1 cellular context compared by ENCODE assay signal in the genomic region with DNA sequence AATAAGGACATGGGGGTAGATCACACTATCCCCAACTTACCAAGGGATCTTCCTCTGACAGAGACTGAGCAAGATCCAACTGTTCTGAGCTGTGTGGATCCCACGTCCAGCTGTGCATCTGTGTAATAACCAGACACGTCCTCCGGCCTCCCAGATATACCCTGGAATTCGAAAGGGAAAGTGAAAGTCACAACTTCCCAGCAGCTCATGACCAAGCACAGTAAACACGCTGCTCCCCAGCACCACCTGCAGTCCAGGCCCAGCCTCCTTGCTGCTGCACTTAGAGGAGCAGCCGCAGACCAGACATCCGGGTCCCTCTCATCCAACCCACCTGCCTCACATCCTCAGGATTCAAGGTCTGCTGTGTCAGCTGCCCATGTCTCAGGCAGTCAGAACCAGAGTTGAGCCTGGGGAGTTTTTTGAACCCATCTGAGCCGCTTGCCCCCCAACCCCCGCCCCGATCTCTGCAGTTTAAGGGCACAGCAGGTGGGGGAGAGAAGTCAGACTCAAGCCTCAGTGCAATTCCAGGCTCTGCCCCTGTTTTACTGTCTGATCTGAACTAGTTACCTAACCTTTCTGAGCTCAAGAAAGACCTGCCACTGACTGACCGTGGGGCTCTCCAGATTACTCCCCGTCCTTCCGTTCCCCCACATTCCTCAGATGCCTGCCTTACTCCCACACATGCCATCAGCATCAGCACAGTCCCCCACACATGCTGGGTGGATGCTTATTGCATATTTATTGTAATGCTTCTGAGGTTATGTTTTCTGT.
TF ChIP-seq lines count a peak whose summit lies in the region.

A gene with protein sequence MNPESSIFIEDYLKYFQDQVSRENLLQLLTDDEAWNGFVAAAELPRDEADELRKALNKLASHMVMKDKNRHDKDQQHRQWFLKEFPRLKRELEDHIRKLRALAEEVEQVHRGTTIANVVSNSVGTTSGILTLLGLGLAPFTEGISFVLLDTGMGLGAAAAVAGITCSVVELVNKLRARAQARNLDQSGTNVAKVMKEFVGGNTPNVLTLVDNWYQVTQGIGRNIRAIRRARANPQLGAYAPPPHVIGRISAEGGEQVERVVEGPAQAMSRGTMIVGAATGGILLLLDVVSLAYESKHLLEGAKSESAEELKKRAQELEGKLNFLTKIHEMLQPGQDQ (minus strand): TSS at position 127 of the 771 bp plus-strand sequence. CDS start 6,365 bp downstream, outside the sequence.

TF ChIP-seq in HepG2, 621 proteins besides CTCF, POLR2A, EP300 and RAD21 (continued from another document and continues in another):
- TF ChIP-seq, protein P1, sequence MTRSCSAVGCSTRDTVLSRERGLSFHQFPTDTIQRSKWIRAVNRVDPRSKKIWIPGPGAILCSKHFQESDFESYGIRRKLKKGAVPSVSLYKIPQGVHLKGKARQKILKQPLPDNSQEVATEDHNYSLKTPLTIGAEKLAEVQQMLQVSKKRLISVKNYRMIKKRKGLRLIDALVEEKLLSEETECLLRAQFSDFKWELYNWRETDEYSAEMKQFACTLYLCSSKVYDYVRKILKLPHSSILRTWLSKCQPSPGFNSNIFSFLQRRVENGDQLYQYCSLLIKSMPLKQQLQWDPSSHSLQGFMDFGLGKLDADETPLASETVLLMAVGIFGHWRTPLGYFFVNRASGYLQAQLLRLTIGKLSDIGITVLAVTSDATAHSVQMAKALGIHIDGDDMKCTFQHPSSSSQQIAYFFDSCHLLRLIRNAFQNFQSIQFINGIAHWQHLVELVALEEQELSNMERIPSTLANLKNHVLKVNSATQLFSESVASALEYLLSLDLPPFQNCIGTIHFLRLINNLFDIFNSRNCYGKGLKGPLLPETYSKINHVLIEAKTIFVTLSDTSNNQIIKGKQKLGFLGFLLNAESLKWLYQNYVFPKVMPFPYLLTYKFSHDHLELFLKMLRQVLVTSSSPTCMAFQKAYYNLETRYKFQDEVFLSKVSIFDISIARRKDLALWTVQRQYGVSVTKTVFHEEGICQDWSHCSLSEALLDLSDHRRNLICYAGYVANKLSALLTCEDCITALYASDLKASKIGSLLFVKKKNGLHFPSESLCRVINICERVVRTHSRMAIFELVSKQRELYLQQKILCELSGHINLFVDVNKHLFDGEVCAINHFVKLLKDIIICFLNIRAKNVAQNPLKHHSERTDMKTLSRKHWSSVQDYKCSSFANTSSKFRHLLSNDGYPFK (CRISPR knock-in tag; IDR thresholded peaks at IDR 0.05; ENCODE audit: borderline replicate concordance), result peak; percentile 71; the same call in 1 of the 2 replicates
- TF ChIP-seq, protein P2, sequence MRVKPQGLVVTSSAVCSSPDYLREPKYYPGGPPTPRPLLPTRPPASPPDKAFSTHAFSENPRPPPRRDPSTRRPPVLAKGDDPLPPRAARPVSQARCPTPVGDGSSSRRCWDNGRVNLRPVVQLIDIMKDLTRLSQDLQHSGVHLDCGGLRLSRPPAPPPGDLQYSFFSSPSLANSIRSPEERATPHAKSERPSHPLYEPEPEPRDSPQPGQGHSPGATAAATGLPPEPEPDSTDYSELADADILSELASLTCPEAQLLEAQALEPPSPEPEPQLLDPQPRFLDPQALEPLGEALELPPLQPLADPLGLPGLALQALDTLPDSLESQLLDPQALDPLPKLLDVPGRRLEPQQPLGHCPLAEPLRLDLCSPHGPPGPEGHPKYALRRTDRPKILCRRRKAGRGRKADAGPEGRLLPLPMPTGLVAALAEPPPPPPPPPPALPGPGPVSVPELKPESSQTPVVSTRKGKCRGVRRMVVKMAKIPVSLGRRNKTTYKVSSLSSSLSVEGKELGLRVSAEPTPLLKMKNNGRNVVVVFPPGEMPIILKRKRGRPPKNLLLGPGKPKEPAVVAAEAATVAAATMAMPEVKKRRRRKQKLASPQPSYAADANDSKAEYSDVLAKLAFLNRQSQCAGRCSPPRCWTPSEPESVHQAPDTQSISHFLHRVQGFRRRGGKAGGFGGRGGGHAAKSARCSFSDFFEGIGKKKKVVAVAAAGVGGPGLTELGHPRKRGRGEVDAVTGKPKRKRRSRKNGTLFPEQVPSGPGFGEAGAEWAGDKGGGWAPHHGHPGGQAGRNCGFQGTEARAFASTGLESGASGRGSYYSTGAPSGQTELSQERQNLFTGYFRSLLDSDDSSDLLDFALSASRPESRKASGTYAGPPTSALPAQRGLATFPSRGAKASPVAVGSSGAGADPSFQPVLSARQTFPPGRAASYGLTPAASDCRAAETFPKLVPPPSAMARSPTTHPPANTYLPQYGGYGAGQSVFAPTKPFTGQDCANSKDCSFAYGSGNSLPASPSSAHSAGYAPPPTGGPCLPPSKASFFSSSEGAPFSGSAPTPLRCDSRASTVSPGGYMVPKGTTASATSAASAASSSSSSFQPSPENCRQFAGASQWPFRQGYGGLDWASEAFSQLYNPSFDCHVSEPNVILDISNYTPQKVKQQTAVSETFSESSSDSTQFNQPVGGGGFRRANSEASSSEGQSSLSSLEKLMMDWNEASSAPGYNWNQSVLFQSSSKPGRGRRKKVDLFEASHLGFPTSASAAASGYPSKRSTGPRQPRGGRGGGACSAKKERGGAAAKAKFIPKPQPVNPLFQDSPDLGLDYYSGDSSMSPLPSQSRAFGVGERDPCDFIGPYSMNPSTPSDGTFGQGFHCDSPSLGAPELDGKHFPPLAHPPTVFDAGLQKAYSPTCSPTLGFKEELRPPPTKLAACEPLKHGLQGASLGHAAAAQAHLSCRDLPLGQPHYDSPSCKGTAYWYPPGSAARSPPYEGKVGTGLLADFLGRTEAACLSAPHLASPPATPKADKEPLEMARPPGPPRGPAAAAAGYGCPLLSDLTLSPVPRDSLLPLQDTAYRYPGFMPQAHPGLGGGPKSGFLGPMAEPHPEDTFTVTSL (CRISPR knock-in tag; IDR thresholded peaks at IDR 0.05; ENCODE audit: borderline replicate concordance), result peak; percentile 55; the same call in 1 of the 2 replicates
- TF ChIP-seq, protein P3, sequence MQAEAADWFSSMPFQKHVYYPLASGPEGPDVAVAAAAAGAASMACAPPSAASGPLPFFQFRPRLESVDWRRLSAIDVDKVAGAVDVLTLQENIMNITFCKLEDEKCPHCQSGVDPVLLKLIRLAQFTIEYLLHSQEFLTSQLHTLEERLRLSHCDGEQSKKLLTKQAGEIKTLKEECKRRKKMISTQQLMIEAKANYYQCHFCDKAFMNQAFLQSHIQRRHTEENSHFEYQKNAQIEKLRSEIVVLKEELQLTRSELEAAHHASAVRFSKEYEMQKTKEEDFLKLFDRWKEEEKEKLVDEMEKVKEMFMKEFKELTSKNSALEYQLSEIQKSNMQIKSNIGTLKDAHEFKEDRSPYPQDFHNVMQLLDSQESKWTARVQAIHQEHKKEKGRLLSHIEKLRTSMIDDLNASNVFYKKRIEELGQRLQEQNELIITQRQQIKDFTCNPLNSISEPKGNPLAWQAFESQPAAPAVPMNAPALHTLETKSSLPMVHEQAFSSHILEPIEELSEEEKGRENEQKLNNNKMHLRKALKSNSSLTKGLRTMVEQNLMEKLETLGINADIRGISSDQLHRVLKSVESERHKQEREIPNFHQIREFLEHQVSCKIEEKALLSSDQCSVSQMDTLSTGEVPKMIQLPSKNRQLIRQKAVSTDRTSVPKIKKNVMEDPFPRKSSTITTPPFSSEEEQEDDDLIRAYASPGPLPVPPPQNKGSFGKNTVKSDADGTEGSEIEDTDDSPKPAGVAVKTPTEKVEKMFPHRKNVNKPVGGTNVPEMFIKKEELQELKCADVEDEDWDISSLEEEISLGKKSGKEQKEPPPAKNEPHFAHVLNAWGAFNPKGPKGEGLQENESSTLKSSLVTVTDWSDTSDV (CRISPR knock-in tag; IDR thresholded peaks at IDR 0.05), result no peak
- TF ChIP-seq KAT8 (CRISPR knock-in tag; IDR thresholded peaks at IDR 0.05) (peak; percentile 89), ZSCAN25 (CRISPR knock-in tag; IDR thresholded peaks at IDR 0.05) (no peak; the same call in 1 of the 2 replicates), NFRKB (IDR thresholded peaks at IDR 0.05) (no peak), MYNN (CRISPR knock-in tag; IDR thresholded peaks at IDR 0.05; ENCODE audit: low read depth) (no peak), ZNF17 (CRISPR knock-in tag; IDR thresholded peaks at IDR 0.05) (no peak), PAX8 (CRISPR knock-in tag; IDR thresholded peaks at IDR 0.05; ENCODE audit: borderline replicate concordance) (no peak), ZNF589 (CRISPR knock-in tag; conservative IDR thresholded peaks at IDR 0.05) (no peak), KDM5A (IDR thresholded peaks at IDR 0.05; ENCODE audit: borderline replicate concordance, low read length) (no peak; the same call in 1 of the 2 replicates), HDAC6 (IDR thresholded peaks at IDR 0.05; ENCODE audit: low read depth, low read length) (no peak), SNRNP70 (IDR thresholded peaks at IDR 0.05; ENCODE audit: low read depth, low read length) (no peak), HOXA9 (CRISPR knock-in tag; IDR thresholded peaks at IDR 0.05; ENCODE audit: borderline replicate concordance) (no peak), NFE2L2 (IDR thresholded peaks at IDR 0.05; ENCODE audit: low read length) (no peak)
- TF ChIP-seq, protein P4, sequence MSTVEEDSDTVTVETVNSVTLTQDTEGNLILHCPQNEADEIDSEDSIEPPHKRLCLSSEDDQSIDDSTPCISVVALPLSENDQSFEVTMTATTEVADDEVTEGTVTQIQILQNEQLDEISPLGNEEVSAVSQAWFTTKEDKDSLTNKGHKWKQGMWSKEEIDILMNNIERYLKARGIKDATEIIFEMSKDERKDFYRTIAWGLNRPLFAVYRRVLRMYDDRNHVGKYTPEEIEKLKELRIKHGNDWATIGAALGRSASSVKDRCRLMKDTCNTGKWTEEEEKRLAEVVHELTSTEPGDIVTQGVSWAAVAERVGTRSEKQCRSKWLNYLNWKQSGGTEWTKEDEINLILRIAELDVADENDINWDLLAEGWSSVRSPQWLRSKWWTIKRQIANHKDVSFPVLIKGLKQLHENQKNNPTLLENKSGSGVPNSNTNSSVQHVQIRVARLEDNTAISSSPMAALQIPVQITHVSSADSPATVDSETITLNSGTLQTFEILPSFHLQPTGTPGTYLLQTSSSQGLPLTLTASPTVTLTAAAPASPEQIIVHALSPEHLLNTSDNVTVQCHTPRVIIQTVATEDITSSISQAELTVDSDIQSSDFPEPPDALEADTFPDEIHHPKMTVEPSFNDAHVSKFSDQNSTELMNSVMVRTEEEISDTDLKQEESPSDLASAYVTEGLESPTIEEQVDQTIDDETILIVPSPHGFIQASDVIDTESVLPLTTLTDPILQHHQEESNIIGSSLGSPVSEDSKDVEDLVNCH (CRISPR knock-in tag; IDR thresholded peaks at IDR 0.05), result peak; percentile 97; the same call in 1 of the 2 replicates
- TF ChIP-seq, protein P5, sequence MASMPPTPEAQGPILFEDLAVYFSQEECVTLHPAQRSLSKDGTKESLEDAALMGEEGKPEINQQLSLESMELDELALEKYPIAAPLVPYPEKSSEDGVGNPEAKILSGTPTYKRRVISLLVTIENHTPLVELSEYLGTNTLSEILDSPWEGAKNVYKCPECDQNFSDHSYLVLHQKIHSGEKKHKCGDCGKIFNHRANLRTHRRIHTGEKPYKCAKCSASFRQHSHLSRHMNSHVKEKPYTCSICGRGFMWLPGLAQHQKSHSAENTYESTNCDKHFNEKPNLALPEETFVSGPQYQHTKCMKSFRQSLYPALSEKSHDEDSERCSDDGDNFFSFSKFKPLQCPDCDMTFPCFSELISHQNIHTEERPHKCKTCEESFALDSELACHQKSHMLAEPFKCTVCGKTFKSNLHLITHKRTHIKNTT (CRISPR knock-in tag; IDR thresholded peaks at IDR 0.05), result peak; percentile 87; the same call in 1 of the 2 replicates
- TF ChIP-seq, protein P6, sequence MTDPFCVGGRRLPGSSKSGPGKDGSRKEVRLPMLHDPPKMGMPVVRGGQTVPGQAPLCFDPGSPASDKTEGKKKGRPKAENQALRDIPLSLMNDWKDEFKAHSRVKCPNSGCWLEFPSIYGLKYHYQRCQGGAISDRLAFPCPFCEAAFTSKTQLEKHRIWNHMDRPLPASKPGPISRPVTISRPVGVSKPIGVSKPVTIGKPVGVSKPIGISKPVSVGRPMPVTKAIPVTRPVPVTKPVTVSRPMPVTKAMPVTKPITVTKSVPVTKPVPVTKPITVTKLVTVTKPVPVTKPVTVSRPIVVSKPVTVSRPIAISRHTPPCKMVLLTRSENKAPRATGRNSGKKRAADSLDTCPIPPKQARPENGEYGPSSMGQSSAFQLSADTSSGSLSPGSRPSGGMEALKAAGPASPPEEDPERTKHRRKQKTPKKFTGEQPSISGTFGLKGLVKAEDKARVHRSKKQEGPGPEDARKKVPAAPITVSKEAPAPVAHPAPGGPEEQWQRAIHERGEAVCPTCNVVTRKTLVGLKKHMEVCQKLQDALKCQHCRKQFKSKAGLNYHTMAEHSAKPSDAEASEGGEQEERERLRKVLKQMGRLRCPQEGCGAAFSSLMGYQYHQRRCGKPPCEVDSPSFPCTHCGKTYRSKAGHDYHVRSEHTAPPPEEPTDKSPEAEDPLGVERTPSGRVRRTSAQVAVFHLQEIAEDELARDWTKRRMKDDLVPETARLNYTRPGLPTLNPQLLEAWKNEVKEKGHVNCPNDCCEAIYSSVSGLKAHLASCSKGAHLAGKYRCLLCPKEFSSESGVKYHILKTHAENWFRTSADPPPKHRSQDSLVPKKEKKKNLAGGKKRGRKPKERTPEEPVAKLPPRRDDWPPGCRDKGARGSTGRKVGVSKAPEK (CRISPR knock-in tag; IDR thresholded peaks at IDR 0.05; ENCODE audit: borderline replicate concordance), result no peak
- TF ChIP-seq, protein P7, sequence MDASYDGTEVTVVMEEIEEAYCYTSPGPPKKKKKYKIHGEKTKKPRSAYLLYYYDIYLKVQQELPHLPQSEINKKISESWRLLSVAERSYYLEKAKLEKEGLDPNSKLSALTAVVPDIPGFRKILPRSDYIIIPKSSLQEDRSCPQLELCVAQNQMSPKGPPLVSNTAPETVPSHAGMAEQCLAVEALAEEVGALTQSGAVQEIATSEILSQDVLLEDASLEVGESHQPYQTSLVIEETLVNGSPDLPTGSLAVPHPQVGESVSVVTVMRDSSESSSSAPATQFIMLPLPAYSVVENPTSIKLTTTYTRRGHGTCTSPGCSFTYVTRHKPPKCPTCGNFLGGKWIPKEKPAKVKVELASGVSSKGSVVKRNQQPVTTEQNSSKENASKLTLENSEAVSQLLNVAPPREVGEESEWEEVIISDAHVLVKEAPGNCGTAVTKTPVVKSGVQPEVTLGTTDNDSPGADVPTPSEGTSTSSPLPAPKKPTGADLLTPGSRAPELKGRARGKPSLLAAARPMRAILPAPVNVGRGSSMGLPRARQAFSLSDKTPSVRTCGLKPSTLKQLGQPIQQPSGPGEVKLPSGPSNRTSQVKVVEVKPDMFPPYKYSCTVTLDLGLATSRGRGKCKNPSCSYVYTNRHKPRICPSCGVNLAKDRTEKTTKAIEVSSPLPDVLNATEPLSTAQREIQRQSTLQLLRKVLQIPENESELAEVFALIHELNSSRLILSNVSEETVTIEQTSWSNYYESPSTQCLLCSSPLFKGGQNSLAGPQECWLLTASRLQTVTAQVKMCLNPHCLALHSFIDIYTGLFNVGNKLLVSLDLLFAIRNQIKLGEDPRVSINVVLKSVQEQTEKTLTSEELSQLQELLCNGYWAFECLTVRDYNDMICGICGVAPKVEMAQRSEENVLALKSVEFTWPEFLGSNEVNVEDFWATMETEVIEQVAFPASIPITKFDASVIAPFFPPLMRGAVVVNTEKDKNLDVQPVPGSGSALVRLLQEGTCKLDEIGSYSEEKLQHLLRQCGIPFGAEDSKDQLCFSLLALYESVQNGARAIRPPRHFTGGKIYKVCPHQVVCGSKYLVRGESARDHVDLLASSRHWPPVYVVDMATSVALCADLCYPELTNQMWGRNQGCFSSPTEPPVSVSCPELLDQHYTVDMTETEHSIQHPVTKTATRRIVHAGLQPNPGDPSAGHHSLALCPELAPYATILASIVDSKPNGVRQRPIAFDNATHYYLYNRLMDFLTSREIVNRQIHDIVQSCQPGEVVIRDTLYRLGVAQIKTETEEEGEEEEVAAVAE (CRISPR knock-in tag; IDR thresholded peaks at IDR 0.05; ENCODE audit: borderline replicate concordance), result no peak
